In genomic region chr5:30105186-30105585, GRCh38 we compare ENCODE assay signal across 1 cellular context.
TF ChIP-seq lines count a peak whose summit lies in the region.

No MANE protein-coding gene starts in this region.

TF ChIP-seq in GM23338, 12 proteins besides CTCF, POLR2A, EP300 and RAD21 (continued from another document):
- TF ChIP-seq ZNF462 (CRISPR knock-in tag; IDR thresholded peaks at IDR 0.05), result no peak
- no peak for TF ChIP-seq REST (IDR thresholded peaks at IDR 0.05; ENCODE audit: unreplicated experiment)
- no peak for TF ChIP-seq POLR2AphosphoS5 (IDR thresholded peaks at IDR 0.05; ENCODE audit: low read depth)
- no peak for TF ChIP-seq NANOG (IDR thresholded peaks at IDR 0.05; ENCODE audit: borderline replicate concordance)
- TF ChIP-seq JUNB (IDR thresholded peaks at IDR 0.05; ENCODE audit: unreplicated experiment), result no peak
- TF ChIP-seq CREB1 (CRISPR knock-in tag; IDR thresholded peaks at IDR 0.05; ENCODE audit: low read depth), result no peak
- no peak for TF ChIP-seq STAT1 (IDR thresholded peaks at IDR 0.05; ENCODE audit: unreplicated experiment)
- TF ChIP-seq EZH2phosphoT487 (IDR thresholded peaks at IDR 0.05; ENCODE audit: unreplicated experiment), result no peak
- TF ChIP-seq ETS1 (IDR thresholded peaks at IDR 0.05), result no peak
- TF ChIP-seq ZNF331 (CRISPR knock-in tag; IDR thresholded peaks at IDR 0.05; ENCODE audit: low read depth), result no peak
